In genomic region chr21:15300131-15300530, GRCh38 we compare ENCODE assay signal across 20 cellular contexts.
A peak's percentile ranks its signal among the peaks of the same experiment; 100 is the strongest.
DNase-seq lines count a peak whose midpoint lies in the region; ATAC-seq, FAIRE-seq and TF ChIP-seq lines count a peak whose summit lies in the region.
"Had no signal": no experiment of that assay in that cellular context is flagged by ENCODE, and none has a peak within 500 bp of the region (broad histone marks: within the 10 kb centered on the region; RNA-seq: fewer than 3 reads in every experiment).

No MANE protein-coding gene starts in this region.

- in situ Hi-C loops in gastrocnemius medialis (cut with MboI; ENCODE audit: low sequenced_read_pairs in 4 of 4), result no loop called here

- no peaks in the 10 kb centered on the region for H3K9me1 ChIP-seq in keratinocyte (ENCODE audit: control insufficient read depth, extremely low read depth, insufficient read depth, low read length)

- intact Hi-C loops in gastrocnemius medialis (cut with DNase I; ENCODE audit: low total_unique reads), result loop anchor here (10.0 kb wide), 1 partner anchor 235 kb away; the partner anchor contains the start of gene NRIP1
- intact Hi-C loops in heart left ventricle (cut with DNase I), result no loop called here

- no peak for TF ChIP-seq POLR2A in gastrocnemius medialis (IDR thresholded peaks at IDR 0.05)
- TF ChIP-seq POLR2A in heart left ventricle (IDR thresholded peaks at IDR 0.05), result no peak

- H3K36me3 ChIP-seq in keratinocyte (ENCODE audit: control insufficient read depth in 2 of 2, extremely low read depth in 1 of 2, insufficient read depth in 2 of 2, low read length in 2 of 2), result no peaks in the 10 kb centered on the region
- no peaks in the 10 kb centered on the region for H3K36me3 ChIP-seq in gastrocnemius medialis
- H3K36me3 ChIP-seq in heart left ventricle, result no peaks in the 10 kb centered on the region

- no peak overlapping the region for H3K4me2 ChIP-seq in keratinocyte (ENCODE audit: control insufficient read depth, extremely low read depth, insufficient read depth, low read depth, low read length)

- DNase-seq in epithelial cell of esophagus (ENCODE audit: low read depth), result peak; percentile 53
- no peak for DNase-seq in keratinocyte (ENCODE audit: low read depth, low spot score)
- peak; percentile 22 to 34 for DNase-seq in gastrocnemius medialis
- no peak for DNase-seq in heart left ventricle
- no peak for DNase-seq in cerebellar nuclear complex (lab: John Stamatoyannopoulos, UW)
- DNase-seq: C1 segment of cervical spinal cord; Calu3; CD4-positive, alpha-beta memory T cell; COR-L47; DMS53; DMS79 treated with DMSO at 0.1 percent for 48 hours; GF-D8; GM23248; H7; HCEC 1CT had no signal

- H3K27me3 ChIP-seq in keratinocyte (ENCODE audit: control insufficient read depth, extremely low read depth, insufficient read depth, low read length) (no peaks in the 10 kb centered on the region), gastrocnemius medialis (no peaks in the 10 kb centered on the region), heart left ventricle (no peaks in the 10 kb centered on the region)

- peak; percentile 57 to 83 for ATAC-seq in gastrocnemius medialis
- no peak for ATAC-seq in HG02884 (IDR thresholded peaks at IDR 0.05; ENCODE audit: unreplicated experiment)
- ATAC-seq in HG03354 (IDR thresholded peaks at IDR 0.05; ENCODE audit: poor library complexity, severe bottlenecking, unreplicated experiment), result no peak
- ATAC-seq in heart left ventricle, result no peak

- 61 to 72% (median 67%) methylated on average over 2 of the region's 2 CpGs for WGBS in heart left ventricle, 4 donors

- peak overlapping the region; percentile 68 for H3K27ac ChIP-seq in keratinocyte (ENCODE audit: control insufficient read depth, insufficient read depth, low read length)
- H3K27ac ChIP-seq in gastrocnemius medialis, result peak overlapping the region in 3 of 4 donors; percentile 45 to 60 (median 50)
- H3K27ac ChIP-seq in heart left ventricle, result no peak overlapping the region
- H3K27ac ChIP-seq: GM23248 had no signal

- H2AFZ ChIP-seq in keratinocyte (ENCODE audit: control insufficient read depth, low read length), result peak overlapping the region; percentile 30
- H2AFZ ChIP-seq: GM23248 had no signal

- no peaks in the 10 kb centered on the region for H3K9me3 ChIP-seq in keratinocyte (ENCODE audit: control insufficient read depth, low read depth, low read length)
- no peaks in the 10 kb centered on the region for H3K9me3 ChIP-seq in gastrocnemius medialis
- no peaks in the 10 kb centered on the region for H3K9me3 ChIP-seq in heart left ventricle

- H4K20me1 ChIP-seq in keratinocyte (ENCODE audit: control insufficient read depth, extremely low read depth, insufficient read depth, low read length), result no peaks in the 10 kb centered on the region

- TF ChIP-seq CTCF in epithelial cell of esophagus (IDR thresholded peaks at IDR 0.05; ENCODE audit: insufficient read depth, low read depth, low read length, missing control alignments) (no peak), keratinocyte (optimal IDR thresholded peaks at IDR 0.05 in 1 of 3, IDR thresholded peaks at IDR 0.05 in 1 of 3, conservative IDR thresholded peaks at IDR 0.05 in 1 of 3; ENCODE audit: extremely low read depth in 1 of 3, insufficient read depth in 2 of 3, low read length in 3 of 3) (no peak), gastrocnemius medialis (IDR thresholded peaks at IDR 0.05 in 4 of 5, conservative IDR thresholded peaks at IDR 0.05 in 1 of 5) (no peak), heart left ventricle (IDR thresholded peaks at IDR 0.05) (no peak)

- dilution Hi-C loops in keratinocyte (cut with MboI; ENCODE audit: extremely low pct_ligation_motif_present, low sequenced_read_pairs), result no loop called here

- H3K79me2 ChIP-seq in keratinocyte (ENCODE audit: control insufficient read depth, insufficient read depth, low read length), result no peaks in the 10 kb centered on the region

- H3K4me1 ChIP-seq in keratinocyte (ENCODE audit: control insufficient read depth, extremely low read depth, insufficient read depth, low read length) (peaks cover 22% of the 10 kb centered on the region), gastrocnemius medialis (peaks cover 6 to 8% of the 10 kb centered on the region in 2 donors), heart left ventricle (no peaks in the 10 kb centered on the region)

- no peak overlapping the region for H3K4me3 ChIP-seq in epithelial cell of esophagus (ENCODE audit: low read length)
- H3K4me3 ChIP-seq in keratinocyte (ENCODE audit: control insufficient read depth in 2 of 3, extremely low read depth in 1 of 3, insufficient read depth in 2 of 3, low read depth in 1 of 3, low read length in 3 of 3), result no peak overlapping the region
- H3K4me3 ChIP-seq in gastrocnemius medialis, result no peak overlapping the region
- no peak overlapping the region for H3K4me3 ChIP-seq in heart left ventricle
- H3K4me3 ChIP-seq: GM23248 had no signal

- H3K9ac ChIP-seq in keratinocyte (ENCODE audit: control insufficient read depth, extremely low read depth, insufficient read depth, low read length), result no peak overlapping the region
- H3K9ac ChIP-seq: GM23248 had no signal

- FAIRE-seq in keratinocyte (lab: Jason Lieb, UNC), result no peak
- FAIRE-seq: GM12892, GM19239, H1 had no signal

Comparison
In these comparisons a context has a peak if more than half of its experiments do, and no peak if none do; other contexts are left out.
1. DNase-seq: peak in epithelial cell of esophagus (single experiment) and gastrocnemius medialis (2 of 2); none in keratinocyte (single experiment), heart left ventricle (0 of 5) and cerebellar nuclear complex (0 of 2).
2. H3K27ac ChIP-seq: peak in keratinocyte (single experiment) and gastrocnemius medialis (3 of 4); none in heart left ventricle (0 of 12).
3. ATAC-seq: peak in gastrocnemius medialis (2 of 2); none in HG02884 (single experiment), HG03354 (single experiment) and heart left ventricle (0 of 4).